ENCODE assay signal across 1 cellular context in genomic region chr17:73155410-73156165, GRCh38.
TF ChIP-seq lines count a peak whose summit lies in the region.

No MANE protein-coding gene starts in this region.

TF ChIP-seq in HepG2, 621 proteins besides CTCF, POLR2A, EP300 and RAD21 (continues in another document):
- TF ChIP-seq ZSCAN21 (CRISPR knock-in tag; IDR thresholded peaks at IDR 0.05; ENCODE audit: borderline replicate concordance) (peak; percentile 37; the same call in 1 of the 2 replicates), SRF (IDR thresholded peaks at IDR 0.05; ENCODE audit: low read depth, low read length) (no peak), IKZF4 (CRISPR knock-in tag; IDR thresholded peaks at IDR 0.05; ENCODE audit: borderline replicate concordance, low read depth, not compliant biosample characterization) (no peak), MTF1 (CRISPR knock-in tag; IDR thresholded peaks at IDR 0.05) (no peak), MIXL1 (CRISPR knock-in tag; IDR thresholded peaks at IDR 0.05) (no peak), ZNF788 (CRISPR knock-in tag; IDR thresholded peaks at IDR 0.05; ENCODE audit: borderline replicate concordance) (no peak), ZNF720 (CRISPR knock-in tag; IDR thresholded peaks at IDR 0.05) (no peak), ZNF800 (CRISPR knock-in tag; IDR thresholded peaks at IDR 0.05) (no peak), ZNF691 (CRISPR knock-in tag; IDR thresholded peaks at IDR 0.05; ENCODE audit: borderline replicate concordance, low read depth) (no peak), TEAD3 (CRISPR knock-in tag; optimal IDR thresholded peaks at IDR 0.05; ENCODE audit: borderline replicate concordance) (no peak), MAZ (IDR thresholded peaks at IDR 0.05; ENCODE audit: borderline replicate concordance, low read depth, low read length) (no peak), MAZ (CRISPR knock-in tag; IDR thresholded peaks at IDR 0.05; ENCODE audit: low read depth) (0 out of 2 replicates have a peak, but pooled peaks have one; percentile 19), ZNF646 (CRISPR knock-in tag; IDR thresholded peaks at IDR 0.05) (no peak), CREM (IDR thresholded peaks at IDR 0.05) (no peak), CREM (CRISPR knock-in tag; IDR thresholded peaks at IDR 0.05) (no peak), ZNF772 (CRISPR knock-in tag; IDR thresholded peaks at IDR 0.05) (0 out of 2 replicates have a peak, but pooled peaks have one; percentile 47), ZNF101 (CRISPR knock-in tag; IDR thresholded peaks at IDR 0.05; ENCODE audit: borderline replicate concordance, low read depth) (no peak), SATB2 (CRISPR knock-in tag; IDR thresholded peaks at IDR 0.05) (no peak), ZNF703 (CRISPR knock-in tag; IDR thresholded peaks at IDR 0.05; ENCODE audit: borderline replicate concordance) (no peak), MTA1 (CRISPR knock-in tag; IDR thresholded peaks at IDR 0.05; ENCODE audit: borderline replicate concordance) (no peak), NFATC3 (CRISPR knock-in tag; IDR thresholded peaks at IDR 0.05) (no peak), HOXA5 (CRISPR knock-in tag; IDR thresholded peaks at IDR 0.05) (peak; percentile 12; the same call in 1 of the 2 replicates), TCF12 (IDR thresholded peaks at IDR 0.05) (no peak), TCF12 (CRISPR knock-in tag; IDR thresholded peaks at IDR 0.05) (0 out of 2 replicates have a peak, but pooled peaks have one; percentile 31), ARID4A (CRISPR knock-in tag; IDR thresholded peaks at IDR 0.05; ENCODE audit: borderline replicate concordance) (no peak), DDIT3 (CRISPR knock-in tag; IDR thresholded peaks at IDR 0.05) (no peak), ZNF678 (CRISPR knock-in tag; IDR thresholded peaks at IDR 0.05) (no peak), DMAP1 (CRISPR knock-in tag; IDR thresholded peaks at IDR 0.05) (0 out of 2 replicates have a peak, but pooled peaks have one; percentile 22), ZNF564 (CRISPR knock-in tag; IDR thresholded peaks at IDR 0.05) (peak; percentile 31; the same call in 1 of the 2 replicates), SRSF1 (optimal IDR thresholded peaks at IDR 0.05; ENCODE audit: low read depth, low read length) (no peak), ZNF749 (CRISPR knock-in tag; IDR thresholded peaks at IDR 0.05; ENCODE audit: borderline replicate concordance) (no peak), TBX2 (CRISPR knock-in tag; IDR thresholded peaks at IDR 0.05; ENCODE audit: borderline replicate concordance) (peak; percentile 51; the same call in 1 of the 2 replicates), ESRRA (CRISPR knock-in tag; IDR thresholded peaks at IDR 0.05; ENCODE audit: low read depth) (no peak), MXD1 (CRISPR knock-in tag; IDR thresholded peaks at IDR 0.05) (0 out of 2 replicates have a peak, but pooled peaks have one; percentile 51), RXRB (CRISPR knock-in tag; IDR thresholded peaks at IDR 0.05; ENCODE audit: borderline replicate concordance) (no peak), ZNF775 (CRISPR knock-in tag; IDR thresholded peaks at IDR 0.05; ENCODE audit: borderline replicate concordance) (no peak), DR1 (CRISPR knock-in tag; IDR thresholded peaks at IDR 0.05) (no peak), SMYD3 (CRISPR knock-in tag; IDR thresholded peaks at IDR 0.05) (no peak), PHF20 (CRISPR knock-in tag; IDR thresholded peaks at IDR 0.05) (no peak), ZNF503 (CRISPR knock-in tag; IDR thresholded peaks at IDR 0.05) (no peak), ISL2 (CRISPR knock-in tag; IDR thresholded peaks at IDR 0.05) (no peak), ZFP1 (CRISPR knock-in tag; IDR thresholded peaks at IDR 0.05) (no peak), KDM5B (CRISPR knock-in tag; IDR thresholded peaks at IDR 0.05; ENCODE audit: borderline replicate concordance) (0 out of 2 replicates have a peak, but pooled peaks have one; percentile 51), ZBTB42 (CRISPR knock-in tag; IDR thresholded peaks at IDR 0.05) (no peak), POGK (CRISPR knock-in tag; conservative IDR thresholded peaks at IDR 0.05) (no peak), ZNF331 (CRISPR knock-in tag; IDR thresholded peaks at IDR 0.05) (no peak), ZNF501 (CRISPR knock-in tag; IDR thresholded peaks at IDR 0.05) (no peak), GTF2F1 (IDR thresholded peaks at IDR 0.05; ENCODE audit: low read length) (no peak), GLI4 (CRISPR knock-in tag; IDR thresholded peaks at IDR 0.05; ENCODE audit: borderline replicate concordance) (no peak)
